Comparison of ENCODE assay signal across 8 cellular contexts in the genomic region with DNA sequence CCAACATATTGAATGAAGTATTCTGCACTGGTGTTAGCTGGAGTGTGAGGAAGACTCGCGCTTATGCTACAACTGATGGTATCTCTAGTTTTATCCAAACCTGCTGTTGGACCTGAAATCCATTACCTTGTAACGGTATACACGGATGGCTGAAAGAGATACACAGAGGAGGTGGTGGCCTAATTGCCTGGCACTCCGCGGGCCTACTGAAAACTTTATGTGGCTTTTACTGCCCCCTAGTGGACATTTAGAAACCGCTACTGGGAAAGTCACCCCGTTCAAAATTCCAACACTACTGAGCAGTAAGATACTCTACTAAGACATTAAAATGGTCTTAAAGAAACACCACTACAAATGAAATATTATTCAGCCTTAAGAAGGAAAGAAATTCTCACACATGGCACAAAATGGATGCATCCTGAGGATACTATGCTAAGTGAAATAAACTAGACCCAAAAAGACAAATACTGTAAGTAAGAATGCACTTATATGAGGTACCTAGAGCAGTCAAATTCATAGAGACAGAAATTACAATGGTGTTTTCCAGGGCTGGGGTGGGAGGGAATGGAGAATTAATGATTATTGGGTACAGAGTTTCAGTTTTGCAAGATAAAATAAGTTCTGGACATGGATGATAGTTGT.
DNase-seq lines count a peak whose midpoint lies in the region; ATAC-seq, FAIRE-seq and TF ChIP-seq lines count a peak whose summit lies in the region.

No MANE protein-coding gene starts in this region.

- no peak overlapping the region for H2AK5ac ChIP-seq in H9 (ENCODE audit: insufficient read length, low read length)

- POLR2A ChIA-PET in Caco-2 (lab: Charles Lee) (no interaction called here), endothelial cell of umbilical vein (lab: Charles Lee) (no interaction called here)

- no peaks in the 10 kb centered on the region for H3K27me3 Mint-ChIP-seq in Caco-2 (ENCODE audit: insufficient read depth, unreplicated experiment)
- H3K27me3 Mint-ChIP-seq in H9 (ENCODE audit: low read depth), result peaks cover 35% of the 10 kb centered on the region

- no peak overlapping the region for H4K8ac ChIP-seq in H9 (replicated peaks; ENCODE audit: insufficient read length, low read depth, low read length)

- H3K36me3 Mint-ChIP-seq in Caco-2 (ENCODE audit: insufficient read depth, unreplicated experiment) (no peaks in the 10 kb centered on the region), H9 (ENCODE audit: insufficient read depth in 1 of 3, low read depth in 3 of 3) (no peaks in the 10 kb centered on the region)

- CTCF ChIA-PET in Caco-2 (lab: Charles Lee) (no interaction called here), endothelial cell of umbilical vein (lab: Charles Lee) (interaction anchor here (0.6 to 1.7 kb wide), 6 partner anchors 13 to 373 kb away, joined by 3 to 5 read pairs (median 3); no protein-coding TSS in a partner anchor)

- no peak overlapping the region for H3K14ac ChIP-seq in H9 (ENCODE audit: insufficient read depth, low read length)

- no peaks in the 10 kb centered on the region for H3K9me3 ChIP-seq in Caco-2
- H3K9me3 ChIP-seq in H9 (ENCODE audit: control insufficient read depth, low read depth, low read length), result no peaks in the 10 kb centered on the region
- no peaks in the 10 kb centered on the region for H3K9me3 ChIP-seq in endothelial cell of umbilical vein (replicated peaks; ENCODE audit: control insufficient read depth, insufficient read depth, low read length)
- no peaks in the 10 kb centered on the region for H3K9me3 ChIP-seq in mucosa of descending colon
- H3K9me3 ChIP-seq in stomach, result no peaks in the 10 kb centered on the region

- no peak for TF ChIP-seq POLR2A in endothelial cell of umbilical vein (IDR thresholded peaks at IDR 0.05; ENCODE audit: low read depth, low read length)
- no peak for TF ChIP-seq POLR2A in stomach (IDR thresholded peaks at IDR 0.05)

- H4K5ac ChIP-seq in H9 (ENCODE audit: insufficient read length, low read depth, low read length), result no peak overlapping the region

- no peaks in the 10 kb centered on the region for H3K36me3 ChIP-seq in Caco-2 (ENCODE audit: control insufficient read depth, insufficient read depth, low read length)
- no peaks in the 10 kb centered on the region for H3K36me3 ChIP-seq in endothelial cell of umbilical vein (ENCODE audit: control insufficient read depth in 2 of 2, extremely low read depth in 1 of 2, insufficient read depth in 2 of 2, low read length in 2 of 2)
- H3K36me3 ChIP-seq in mucosa of descending colon (ENCODE audit: low read depth), result no peaks in the 10 kb centered on the region
- H3K36me3 ChIP-seq in stomach, result peaks cover 0 to 13% (median 9%) of the 10 kb centered on the region in 4 donors

- peak; percentile 86 for ATAC-seq in mucosa of descending colon
- ATAC-seq in GM19467 (IDR thresholded peaks at IDR 0.05; ENCODE audit: unreplicated experiment), result no peak

- H3K4me3 Mint-ChIP-seq in Caco-2 (ENCODE audit: unreplicated experiment) (no peak overlapping the region), H9 (no peak overlapping the region)

- H3K56ac ChIP-seq in H9 (ENCODE audit: insufficient read length, low read depth, low read length), result no peak overlapping the region

- H3K9ac ChIP-seq in H9 (ENCODE audit: extremely low read depth, insufficient read length, low read length), result no peak overlapping the region
- H3K9ac ChIP-seq in endothelial cell of umbilical vein (replicated peaks; ENCODE audit: extremely low read depth, insufficient read depth, low read length), result no peak overlapping the region

- peak; percentile 43 to 55 for DNase-seq in Caco-2
- peak; percentile 55 for DNase-seq in H9
- DNase-seq in NCI-H2227 treated with DMSO at 0.1 percent for 48 hours (lab: John Stamatoyannopoulos, UW), result peak; percentile 49
- peak; percentile 14 for DNase-seq in activated CD4-positive, alpha-beta T cell treated with anti-CD3 and anti-CD28 coated beads, Interleukin-2, amount 50 U/mL, for 1 hour
- DNase-seq in endothelial cell of umbilical vein (ENCODE audit: low read depth, low spot score), result peak; percentile 74
- peak in 2 of 3 donors; percentile 38 to 74 for DNase-seq in mucosa of descending colon
- DNase-seq in stomach, result peak; percentile 67

- H2AFZ ChIP-seq in H9 (ENCODE audit: low read length) (no peak overlapping the region), endothelial cell of umbilical vein (ENCODE audit: low read depth, low read length) (no peak overlapping the region)

- H3K4me3 ChIP-seq in Caco-2 (ENCODE audit: low read depth, low read length) (no peak overlapping the region), endothelial cell of umbilical vein (replicated peaks in 1 of 3; ENCODE audit: insufficient read depth in 1 of 3, low read depth in 1 of 3, low read length in 3 of 3) (no peak overlapping the region), mucosa of descending colon (no peak overlapping the region), stomach (no peak overlapping the region)

- H2BK120ac ChIP-seq in H9 (ENCODE audit: low read depth, low read length, poor library complexity, severe bottlenecking), result no peak overlapping the region

- H3K4ac ChIP-seq in H9 (ENCODE audit: low read depth, low read length), result no peak overlapping the region

- no peak overlapping the region for H2BK5ac ChIP-seq in H9 (ENCODE audit: insufficient read length, low read length)

- peak; percentile 97 for FAIRE-seq in endothelial cell of umbilical vein (lab: Jason Lieb, UNC)

- H3K23me2 ChIP-seq in H9 (ENCODE audit: insufficient read length, low read depth, low read length, poor library complexity, severe bottlenecking), result no peaks in the 10 kb centered on the region

- H3K79me2 ChIP-seq in H9 (ENCODE audit: insufficient read depth, low read length) (no peaks in the 10 kb centered on the region), endothelial cell of umbilical vein (ENCODE audit: control insufficient read depth, insufficient read depth, low read length) (no peaks in the 10 kb centered on the region)

- H3K27ac ChIP-seq in H9 (ENCODE audit: insufficient read length, low read depth, low read length) (no peak overlapping the region), endothelial cell of umbilical vein (ENCODE audit: insufficient read depth, low read depth, low read length) (no peak overlapping the region), stomach (no peak overlapping the region)

- H4K20me1 ChIP-seq in H9 (ENCODE audit: control insufficient read depth, insufficient read depth, insufficient read length) (no peaks in the 10 kb centered on the region), endothelial cell of umbilical vein (replicated peaks; ENCODE audit: control insufficient read depth, extremely low read depth, insufficient read depth, low read length) (no peaks in the 10 kb centered on the region)

- H3K4me1 ChIP-seq in Caco-2 (no peaks in the 10 kb centered on the region), H9 (ENCODE audit: insufficient read depth, low read length) (no peaks in the 10 kb centered on the region), endothelial cell of umbilical vein (ENCODE audit: control insufficient read depth, extremely low read depth, insufficient read depth, low read length) (peaks cover 5% of the 10 kb centered on the region), mucosa of descending colon (ENCODE audit: low read depth) (no peaks in the 10 kb centered on the region), stomach (peaks cover 0 to 22% (median 13%) of the 10 kb centered on the region in 4 donors)

- TF ChIP-seq CTCF in Caco-2 (IDR thresholded peaks at IDR 0.05; ENCODE audit: insufficient read depth in 1 of 2, low read depth in 1 of 2, low read length in 1 of 2, severe bottlenecking in 1 of 2, unreplicated experiment in 1 of 2) (peak; percentile 75), H9 (conservative IDR thresholded peaks at IDR 0.05) (peak; percentile 90), endothelial cell of umbilical vein (IDR thresholded peaks at IDR 0.05; ENCODE audit: extremely low read depth in 1 of 2, insufficient read depth in 1 of 2, low read depth in 1 of 2, low read length in 2 of 2) (peak; percentile 58 to 68), mucosa of descending colon (IDR thresholded peaks at IDR 0.05) (peak; percentile 56), stomach (IDR thresholded peaks at IDR 0.05) (peak in 5 of 7 experiments; percentile 49 to 89 (median 84))

- dilution Hi-C loops in endothelial cell of umbilical vein (cut with MboI; ENCODE audit: extremely low pct_ligation_motif_present, low sequenced_read_pairs), result no loop called here

- H3K18ac ChIP-seq in H9 (ENCODE audit: insufficient read length, low read depth, low read length), result no peak overlapping the region

- H3T11ph ChIP-seq in H9 (ENCODE audit: low read length), result no peak overlapping the region

- H3K4me2 ChIP-seq in H9 (ENCODE audit: insufficient read depth, insufficient read length, low read length), result no peak overlapping the region
- H3K4me2 ChIP-seq in endothelial cell of umbilical vein (ENCODE audit: insufficient read depth, low read length), result no peak overlapping the region

- H3K9me3 Mint-ChIP-seq in Caco-2 (ENCODE audit: unreplicated experiment) (no peaks in the 10 kb centered on the region), H9 (no peaks in the 10 kb centered on the region)

- H3K23ac ChIP-seq in H9 (ENCODE audit: insufficient read length, low read depth, low read length), result no peak overlapping the region

- intact Hi-C loops in Caco-2 (cut with micrococcal nuclease; ENCODE audit: unreplicated experiment) (loop anchor here (1.0 to 5.0 kb wide), 7 partner anchors 55 to 446 kb away; no protein-coding TSS in a partner anchor), endothelial cell of umbilical vein (cut with micrococcal nuclease) (loop anchor here (1.0 to 2.0 kb wide), 7 partner anchors 131 to 446 kb away; no protein-coding TSS in a partner anchor), mucosa of descending colon (cut with DNase I, micrococcal nuclease) (loop anchor here (5.0 to 10.0 kb wide), 2 partner anchors 308 to 445 kb away; no protein-coding TSS in a partner anchor), stomach (cut with DNase I; ENCODE audit: low total_unique reads) (loop anchor here (10.0 kb wide), 1 partner anchor 308 kb away; no protein-coding TSS in a partner anchor)

- H3K4me1 Mint-ChIP-seq in Caco-2 (ENCODE audit: low read depth, unreplicated experiment), result no peaks in the 10 kb centered on the region
- H3K4me1 Mint-ChIP-seq in H9, result peaks cover 0 to 2% of the 10 kb centered on the region in 2 experiments; a peak in 1 of 4 replicates

- H3K9me1 ChIP-seq in endothelial cell of umbilical vein (replicated peaks; ENCODE audit: control insufficient read depth, extremely low read depth, insufficient read depth, low read length), result no peaks in the 10 kb centered on the region

- H4K91ac ChIP-seq in H9 (ENCODE audit: insufficient read length, low read depth, low read length), result no peak overlapping the region

- no peak overlapping the region for H2BK15ac ChIP-seq in H9 (ENCODE audit: low read depth, low read length)

- BruUV-seq in Caco-2 (replicated peaks; lab: Mats Ljungman, UMichigan) (no TSS peak), endothelial cell of umbilical vein (replicated peaks; lab: Mats Ljungman, UMichigan) (no TSS peak)

- no peak overlapping the region for H2BK20ac ChIP-seq in H9 (ENCODE audit: low read depth, low read length, poor library complexity, severe bottlenecking)

- H3K27me3 ChIP-seq in Caco-2 (replicated peaks; ENCODE audit: control insufficient read depth, insufficient read depth, low read length), result no peaks in the 10 kb centered on the region
- no peaks in the 10 kb centered on the region for H3K27me3 ChIP-seq in H9 (ENCODE audit: insufficient read depth, low read length)
- H3K27me3 ChIP-seq in endothelial cell of umbilical vein (ENCODE audit: control insufficient read depth in 2 of 2, insufficient read depth in 2 of 2, low read length in 2 of 2), result no peaks in the 10 kb centered on the region
- no peaks in the 10 kb centered on the region for H3K27me3 ChIP-seq in stomach

- H3K79me1 ChIP-seq in H9 (ENCODE audit: insufficient read depth, low read depth, low read length, poor library complexity, severe bottlenecking), result no peaks in the 10 kb centered on the region

- no peak for TF ChIP-seq EP300 in stomach (IDR thresholded peaks at IDR 0.05)

- H3K27ac Mint-ChIP-seq in Caco-2 (ENCODE audit: unreplicated experiment), result no peak overlapping the region
- H3K27ac Mint-ChIP-seq in H9, result no peak overlapping the region

- H2BK12ac ChIP-seq in H9 (ENCODE audit: insufficient read length, low read depth, low read length), result no peak overlapping the region

- no CpG with 5 or more reads among the region's 8 CpGs for WGBS in H9 (ENCODE audit: extremely low coverage, insufficient read length, low lambda C conversion rate)
- 10 to 15% (median 13%) methylated on average over 8 of the region's 8 CpGs for WGBS in stomach, 5 donors

Comparison
In these comparisons a context has a peak if more than half of its experiments do, and no peak if none do; other contexts are left out.
1. DNase-seq: peak in every context shown above with its lines; median percentile 74 in endothelial cell of umbilical vein; 67 in stomach; 56 in mucosa of descending colon; 55 in H9; 49 in Caco-2; 49 in NCI-H2227 treated with DMSO at 0.1 percent for 48 hours; 14 in activated CD4-positive, alpha-beta T cell treated with anti-CD3 and anti-CD28 coated beads, Interleukin-2, amount 50 U/mL, for 1 hour.